Comparison of ENCODE assay signal across 8 cellular contexts in genomic region chrX:49043220-49043986, GRCh38. TPM values are rescaled to one million over a fixed set of nuclear protein-coding genes. Genes with fewer than 3 reads are reported as not detected.
DNase-seq lines count a peak whose midpoint lies in the region; ATAC-seq, FAIRE-seq and TF ChIP-seq lines count a peak whose summit lies in the region.

TFE3 (minus strand) TSS chrX:49043357; CDS start chrX:49043226, 131 bp downstream.

- TF ChIP-seq POLR2A in GM12892 (IDR thresholded peaks at IDR 0.05; ENCODE audit: low read depth, low read length) (no peak), heart left ventricle (IDR thresholded peaks at IDR 0.05) (peak; percentile 19 to 69), upper lobe of left lung (IDR thresholded peaks at IDR 0.05) (peak in 3 of 4 donors; percentile 44 to 77 (median 65))

- TF ChIP-seq CTCF in heart left ventricle (IDR thresholded peaks at IDR 0.05) (peak; percentile 47 to 72 (median 62)), upper lobe of left lung (IDR thresholded peaks at IDR 0.05) (peak; percentile 38 to 81 (median 62))

- H3K4me1 ChIP-seq in heart left ventricle (peaks cover 0 to 31% (median 13%) of the 10 kb centered on the region in 12 donors), upper lobe of left lung (peaks cover 11 to 24% (median 16%) of the 10 kb centered on the region in 4 donors)

- H3K27ac ChIP-seq in heart left ventricle, result peak within 1 kb of the TSS; percentile 89 to 99 (median 96)
- peak within 1 kb of the TSS; percentile 96 to 99 (median 98) for H3K27ac ChIP-seq in upper lobe of left lung

- H3K4me3 ChIP-seq in heart left ventricle, result peak within 1 kb of the TSS; percentile 62 to 99 (median 85)
- peak within 1 kb of the TSS; percentile 17 to 78 (median 68) for H3K4me3 ChIP-seq in upper lobe of left lung

- ATAC-seq in HG02884 (IDR thresholded peaks at IDR 0.05; ENCODE audit: unreplicated experiment), result peak; percentile 84
- ATAC-seq in heart left ventricle, result peak; percentile 90 to 96 (median 96)
- ATAC-seq in upper lobe of left lung (ENCODE audit: low FRiP score in 2 of 2), result peak; percentile 94 to 96

- peaks cover 0 to 12% (median 9%) of the 10 kb centered on the region in 9 donors for H3K36me3 ChIP-seq in heart left ventricle
- peaks cover 0 to 10% (median 5%) of the 10 kb centered on the region in 4 donors for H3K36me3 ChIP-seq in upper lobe of left lung

- TF ChIP-seq EP300 in upper lobe of left lung (IDR thresholded peaks at IDR 0.05), result peak in 1 of 4 donors; percentile 56

- 0 to 53% (median 21%) methylated on average over 37 to 67 of the region's 67 CpGs for WGBS in heart left ventricle, 4 donors
- 0 to 46% methylated on average over 7 to 46 of the region's 67 CpGs for WGBS in upper lobe of left lung, 2 donors

- H3K27me3 ChIP-seq in heart left ventricle (no peaks in the 10 kb centered on the region), upper lobe of left lung (no peaks in the 10 kb centered on the region)

- H3K9me3 ChIP-seq in heart left ventricle, result peaks cover 0 to 8% (median 0%) of the 10 kb centered on the region in 12 donors
- peaks cover 0 to 5% (median 0%) of the 10 kb centered on the region in 4 donors for H3K9me3 ChIP-seq in upper lobe of left lung

- intact Hi-C loops in T-helper 1 cell treated with Interleukin-12 subunit alpha and Interleukin-12 subunit beta and Interleukin-4 antibody, amounts not matched to agents 30 ng/mL and 1 ng/mL, for 36 hours (cut with micrococcal nuclease), result loop anchor here (1.0 to 5.0 kb wide), 18 partner anchors 10 to 566 kb away; partner anchors contain the start of genes EBP, FTSJ1, GPKOW and GRIPAP1
- intact Hi-C loops in heart left ventricle (cut with DNase I), result loop anchor here in 6 of 10 donors (1.0 to 10.0 kb wide), 7 partner anchors 41 to 126 kb away; partner anchors contain the start of genes GRIPAP1 (in 4 of the 6), OTUD5 (in 4 of the 6) and PIM2 (in 1 of the 6)
- intact Hi-C loops in posterior cingulate gyrus (cut with DNase I), result loop anchor here (1.0 to 5.0 kb wide), 2 partner anchors 41 to 86 kb away; partner anchors contain the start of genes GRIPAP1 and OTUD5

- peak; percentile 79 for DNase-seq in GM12892 (ENCODE audit: insufficient read length)
- peak; percentile 94 for DNase-seq in NCI-H146 treated with DMSO at 0.1 percent for 48 hours (lab: John Stamatoyannopoulos, UW; ENCODE audit: unreplicated experiment)
- DNase-seq in amniotic epithelial cell (ENCODE audit: low read depth), result peak; percentile 98
- DNase-seq in heart left ventricle, result peak; percentile 96 to 99 (median 97)
- DNase-seq in posterior cingulate gyrus, result peak; percentile 91 to 99 (median 94)
- DNase-seq in upper lobe of left lung, result peak; percentile 95 to 98

- FAIRE-seq in GM12892 (lab: Jason Lieb, UNC), result peak; percentile 92

RNA-seq across cellular contexts. Expression of gene TFE3, which starts in this region (rescaled TPM):
- 12.7 TPM for polyA plus RNA-seq in GM12892 (2012; ENCODE audit: missing spikeins)
- 46.6 and 50.9 TPM in 2 replicates for total RNA-seq in T-helper 1 cell treated with Interleukin-12 subunit alpha and Interleukin-12 subunit beta and Interleukin-4 antibody, amounts not matched to agents 30 ng/mL and 1 ng/mL, for 36 hours
- total RNA-seq in heart left ventricle (10 to 100 TPM; 14.9 to 61.2 (median 23.6) TPM), upper lobe of left lung (10 to 100 TPM; 44.4 to 99.7 (median 72.3) TPM)
- polyA plus RNA-seq in heart left ventricle, result 10 to 100 TPM; 12.1 to 57.8 TPM

Comparison
In these comparisons a context has a peak if more than half of its experiments do, and no peak if none do; other contexts are left out.
1. Peak in every context shown above with its lines: DNase-seq, ATAC-seq, H3K4me3 ChIP-seq and H3K27ac ChIP-seq.